Comparison of ENCODE assay signal across 8 cellular contexts in the genomic region with DNA sequence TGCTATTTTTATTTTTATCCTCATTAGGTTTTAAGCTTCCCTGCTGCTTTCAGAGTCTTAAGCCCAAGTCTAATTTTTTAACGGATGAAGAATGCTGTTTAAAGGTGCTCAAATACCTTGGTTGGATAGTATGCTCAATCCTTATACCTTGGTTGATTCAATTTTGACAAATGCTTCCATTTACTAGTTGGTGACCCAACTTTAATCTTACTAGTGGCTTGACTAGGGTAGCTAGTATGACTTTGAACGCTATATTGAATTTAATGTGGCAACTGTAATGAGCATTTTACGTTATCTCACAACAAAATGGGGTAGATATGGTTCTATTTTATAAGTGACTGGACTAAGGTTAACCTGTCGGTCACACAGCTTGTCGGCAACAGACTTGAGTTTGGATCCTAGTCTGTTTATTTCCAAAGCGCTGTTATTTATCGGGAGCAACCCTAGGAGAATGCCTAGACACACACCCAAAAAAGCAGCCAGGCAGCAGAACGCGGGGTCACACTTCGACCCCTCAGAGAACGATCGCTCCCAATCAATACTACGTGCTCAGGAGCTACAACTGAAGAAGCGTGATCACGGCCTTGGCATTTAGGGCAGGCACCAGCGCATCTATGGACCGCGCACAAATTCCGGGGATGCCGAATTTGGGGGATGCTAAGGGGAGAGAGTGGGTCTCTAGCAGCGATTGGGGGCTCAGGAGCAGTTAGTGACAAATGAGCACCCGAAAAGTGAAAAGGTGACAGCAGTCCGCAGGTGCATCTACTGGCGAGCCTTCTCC. TPM values are rescaled to one million over a fixed set of nuclear protein-coding genes. Genes with fewer than 3 reads are reported as not detected.
DNase-seq lines count a peak whose midpoint lies in the region; ATAC-seq and TF ChIP-seq lines count a peak whose summit lies in the region.

No MANE protein-coding gene starts in this region.

- peaks cover 9 to 12% of the 10 kb centered on the region in 2 donors for H3K9me3 Mint-ChIP-seq in stimulated activated naive CD8-positive, alpha-beta T cell treated with anti-CD3 and anti-CD28 coated beads, Interleukin-15, amount 100 ng/mL, for 72 hours

- H4K20me1 ChIP-seq in hepatocyte (ENCODE audit: insufficient read depth, poor library complexity, severe bottlenecking) = no peaks in the 10 kb centered on the region

- H3K4me3 ChIP-seq in AG09309 (ENCODE audit: control insufficient read depth, low read depth, low read length) (peak overlapping the region; percentile 44), hepatocyte (peak overlapping the region; percentile 76)

- H3K4me2 ChIP-seq in hepatocyte = peak overlapping the region; percentile 95

- H3K27ac Mint-ChIP-seq in stimulated activated naive CD8-positive, alpha-beta T cell treated with anti-CD3 and anti-CD28 coated beads, Interleukin-15, amount 100 ng/mL, for 72 hours = peak overlapping the region; percentile 12 to 89

- H3K27ac ChIP-seq in hepatocyte = no peak overlapping the region

- DNase-seq in AG09309 (ENCODE audit: low read depth) = no peak
- no peak for DNase-seq in hepatocyte (ENCODE audit: low spot score)
- DNase-seq in stimulated activated naive CD8-positive, alpha-beta T cell treated with anti-CD3 and anti-CD28 coated beads, Interleukin-15, amount 100 ng/mL, for 72 hours = no peak
- DNase-seq in AG08395 (ENCODE audit: low spot score) = no peak
- DNase-seq in NCI-H510A treated with DMSO at 0.1 percent for 48 hours (lab: John Stamatoyannopoulos, UW) = no peak
- DNase-seq in GM19240 (ENCODE audit: insufficient read length, low spot score) = no peak

- WGBS in hepatocyte (ENCODE audit: low lambda C conversion rate, missing lambda C conversion rate) = 33% methylated on average over 24 of the region's 24 CpGs

- no peaks in the 10 kb centered on the region for H3K27me3 Mint-ChIP-seq in stimulated activated naive CD8-positive, alpha-beta T cell treated with anti-CD3 and anti-CD28 coated beads, Interleukin-15, amount 100 ng/mL, for 72 hours

- H3K9me2 ChIP-seq in hepatocyte (replicated peaks; ENCODE audit: insufficient read depth) = no peaks in the 10 kb centered on the region

- H3K4me1 Mint-ChIP-seq in stimulated activated naive CD8-positive, alpha-beta T cell treated with anti-CD3 and anti-CD28 coated beads, Interleukin-15, amount 100 ng/mL, for 72 hours = peaks cover 39% of the 10 kb centered on the region

- ATAC-seq in GM21515 (IDR thresholded peaks at IDR 0.05; ENCODE audit: unreplicated experiment) = peak; percentile 4
- ATAC-seq in SK-N-SH treated with all-trans-retinoic acid at 6 μM for 48 hours = peak; percentile 8
- peak; percentile 9 for ATAC-seq in stimulated activated naive CD8-positive, alpha-beta T cell treated with anti-CD3 and anti-CD28 coated beads, Interleukin-15, amount 100 ng/mL, for 72 hours

- peak overlapping the region; percentile 99 for H2AFZ ChIP-seq in hepatocyte

- peak overlapping the region; percentile 85 to 87 for H3K4me3 Mint-ChIP-seq in stimulated activated naive CD8-positive, alpha-beta T cell treated with anti-CD3 and anti-CD28 coated beads, Interleukin-15, amount 100 ng/mL, for 72 hours

- no peaks in the 10 kb centered on the region for H3K27me3 ChIP-seq in hepatocyte

- no peaks in the 10 kb centered on the region for H3K36me3 ChIP-seq in hepatocyte (replicated peaks; ENCODE audit: insufficient read depth, low read depth)

- TF ChIP-seq CTCF in AG09309 (IDR thresholded peaks at IDR 0.05; ENCODE audit: control insufficient read depth, insufficient read depth, low read depth, low read length, missing control alignments) (no peak), hepatocyte (IDR thresholded peaks at IDR 0.05; ENCODE audit: poor library complexity) (no peak)

- no peaks in the 10 kb centered on the region for H3K9me3 ChIP-seq in hepatocyte (ENCODE audit: low read depth)

- peaks cover 2% of the 10 kb centered on the region for H3K79me2 ChIP-seq in hepatocyte

- H3K4me1 ChIP-seq in hepatocyte (ENCODE audit: insufficient read depth) = peaks cover 5% of the 10 kb centered on the region

TF ChIP-seq in SK-N-SH treated with all-trans-retinoic acid at 6 μM for 48 hours, 23 proteins besides CTCF, POLR2A, EP300 and RAD21:
- TF ChIP-seq, protein P1, sequence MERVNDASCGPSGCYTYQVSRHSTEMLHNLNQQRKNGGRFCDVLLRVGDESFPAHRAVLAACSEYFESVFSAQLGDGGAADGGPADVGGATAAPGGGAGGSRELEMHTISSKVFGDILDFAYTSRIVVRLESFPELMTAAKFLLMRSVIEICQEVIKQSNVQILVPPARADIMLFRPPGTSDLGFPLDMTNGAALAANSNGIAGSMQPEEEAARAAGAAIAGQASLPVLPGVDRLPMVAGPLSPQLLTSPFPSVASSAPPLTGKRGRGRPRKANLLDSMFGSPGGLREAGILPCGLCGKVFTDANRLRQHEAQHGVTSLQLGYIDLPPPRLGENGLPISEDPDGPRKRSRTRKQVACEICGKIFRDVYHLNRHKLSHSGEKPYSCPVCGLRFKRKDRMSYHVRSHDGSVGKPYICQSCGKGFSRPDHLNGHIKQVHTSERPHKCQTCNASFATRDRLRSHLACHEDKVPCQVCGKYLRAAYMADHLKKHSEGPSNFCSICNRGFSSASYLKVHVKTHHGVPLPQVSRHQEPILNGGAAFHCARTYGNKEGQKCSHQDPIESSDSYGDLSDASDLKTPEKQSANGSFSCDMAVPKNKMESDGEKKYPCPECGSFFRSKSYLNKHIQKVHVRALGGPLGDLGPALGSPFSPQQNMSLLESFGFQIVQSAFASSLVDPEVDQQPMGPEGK (CRISPR knock-in tag; IDR thresholded peaks at IDR 0.05; ENCODE audit: borderline replicate concordance) = no peak
- TF ChIP-seq, protein P2, sequence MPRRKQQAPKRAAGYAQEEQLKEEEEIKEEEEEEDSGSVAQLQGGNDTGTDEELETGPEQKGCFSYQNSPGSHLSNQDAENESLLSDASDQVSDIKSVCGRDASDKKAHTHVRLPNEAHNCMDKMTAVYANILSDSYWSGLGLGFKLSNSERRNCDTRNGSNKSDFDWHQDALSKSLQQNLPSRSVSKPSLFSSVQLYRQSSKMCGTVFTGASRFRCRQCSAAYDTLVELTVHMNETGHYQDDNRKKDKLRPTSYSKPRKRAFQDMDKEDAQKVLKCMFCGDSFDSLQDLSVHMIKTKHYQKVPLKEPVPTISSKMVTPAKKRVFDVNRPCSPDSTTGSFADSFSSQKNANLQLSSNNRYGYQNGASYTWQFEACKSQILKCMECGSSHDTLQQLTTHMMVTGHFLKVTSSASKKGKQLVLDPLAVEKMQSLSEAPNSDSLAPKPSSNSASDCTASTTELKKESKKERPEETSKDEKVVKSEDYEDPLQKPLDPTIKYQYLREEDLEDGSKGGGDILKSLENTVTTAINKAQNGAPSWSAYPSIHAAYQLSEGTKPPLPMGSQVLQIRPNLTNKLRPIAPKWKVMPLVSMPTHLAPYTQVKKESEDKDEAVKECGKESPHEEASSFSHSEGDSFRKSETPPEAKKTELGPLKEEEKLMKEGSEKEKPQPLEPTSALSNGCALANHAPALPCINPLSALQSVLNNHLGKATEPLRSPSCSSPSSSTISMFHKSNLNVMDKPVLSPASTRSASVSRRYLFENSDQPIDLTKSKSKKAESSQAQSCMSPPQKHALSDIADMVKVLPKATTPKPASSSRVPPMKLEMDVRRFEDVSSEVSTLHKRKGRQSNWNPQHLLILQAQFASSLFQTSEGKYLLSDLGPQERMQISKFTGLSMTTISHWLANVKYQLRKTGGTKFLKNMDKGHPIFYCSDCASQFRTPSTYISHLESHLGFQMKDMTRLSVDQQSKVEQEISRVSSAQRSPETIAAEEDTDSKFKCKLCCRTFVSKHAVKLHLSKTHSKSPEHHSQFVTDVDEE (CRISPR knock-in tag; IDR thresholded peaks at IDR 0.05) = no peak
- no peak for TF ChIP-seq ISL1 (CRISPR knock-in tag; IDR thresholded peaks at IDR 0.05)
- TF ChIP-seq ZNF70 (CRISPR knock-in tag; IDR thresholded peaks at IDR 0.05) = no peak
- TF ChIP-seq SNAI2 (CRISPR knock-in tag; IDR thresholded peaks at IDR 0.05) = no peak
- no peak for TF ChIP-seq ZNF8 (CRISPR knock-in tag; IDR thresholded peaks at IDR 0.05)
- TF ChIP-seq, protein P3, sequence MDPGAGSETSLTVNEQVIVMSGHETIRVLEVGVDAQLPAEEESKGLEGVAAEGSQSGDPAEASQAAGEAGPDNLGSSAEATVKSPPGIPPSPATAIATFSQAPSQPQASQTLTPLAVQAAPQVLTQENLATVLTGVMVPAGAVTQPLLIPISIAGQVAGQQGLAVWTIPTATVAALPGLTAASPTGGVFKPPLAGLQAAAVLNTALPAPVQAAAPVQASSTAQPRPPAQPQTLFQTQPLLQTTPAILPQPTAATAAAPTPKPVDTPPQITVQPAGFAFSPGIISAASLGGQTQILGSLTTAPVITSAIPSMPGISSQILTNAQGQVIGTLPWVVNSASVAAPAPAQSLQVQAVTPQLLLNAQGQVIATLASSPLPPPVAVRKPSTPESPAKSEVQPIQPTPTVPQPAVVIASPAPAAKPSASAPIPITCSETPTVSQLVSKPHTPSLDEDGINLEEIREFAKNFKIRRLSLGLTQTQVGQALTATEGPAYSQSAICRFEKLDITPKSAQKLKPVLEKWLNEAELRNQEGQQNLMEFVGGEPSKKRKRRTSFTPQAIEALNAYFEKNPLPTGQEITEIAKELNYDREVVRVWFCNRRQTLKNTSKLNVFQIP (CRISPR knock-in tag; IDR thresholded peaks at IDR 0.05; ENCODE audit: borderline replicate concordance, low read depth) = no peak
- TF ChIP-seq CSDC2 (CRISPR knock-in tag; IDR thresholded peaks at IDR 0.05) = no peak
- TF ChIP-seq TCF4 (CRISPR knock-in tag; IDR thresholded peaks at IDR 0.05; ENCODE audit: borderline replicate concordance) = no peak
- no peak for TF ChIP-seq ZFP3 (CRISPR knock-in tag; IDR thresholded peaks at IDR 0.05)
- no peak for TF ChIP-seq RARB (CRISPR knock-in tag; IDR thresholded peaks at IDR 0.05)
- no peak for TF ChIP-seq PPARA (CRISPR knock-in tag; IDR thresholded peaks at IDR 0.05; ENCODE audit: borderline replicate concordance)
- no peak for TF ChIP-seq ZNF565 (CRISPR knock-in tag; conservative IDR thresholded peaks at IDR 0.05; ENCODE audit: low read depth)
- TF ChIP-seq, protein P4, sequence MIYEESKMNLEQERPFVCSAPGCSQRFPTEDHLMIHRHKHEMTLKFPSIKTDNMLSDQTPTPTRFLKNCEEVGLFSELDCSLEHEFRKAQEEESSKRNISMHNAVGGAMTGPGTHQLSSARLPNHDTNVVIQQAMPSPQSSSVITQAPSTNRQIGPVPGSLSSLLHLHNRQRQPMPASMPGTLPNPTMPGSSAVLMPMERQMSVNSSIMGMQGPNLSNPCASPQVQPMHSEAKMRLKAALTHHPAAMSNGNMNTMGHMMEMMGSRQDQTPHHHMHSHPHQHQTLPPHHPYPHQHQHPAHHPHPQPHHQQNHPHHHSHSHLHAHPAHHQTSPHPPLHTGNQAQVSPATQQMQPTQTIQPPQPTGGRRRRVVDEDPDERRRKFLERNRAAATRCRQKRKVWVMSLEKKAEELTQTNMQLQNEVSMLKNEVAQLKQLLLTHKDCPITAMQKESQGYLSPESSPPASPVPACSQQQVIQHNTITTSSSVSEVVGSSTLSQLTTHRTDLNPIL (CRISPR knock-in tag; IDR thresholded peaks at IDR 0.05; ENCODE audit: low read depth) = no peak
- TF ChIP-seq OSR1 (CRISPR knock-in tag; IDR thresholded peaks at IDR 0.05) = no peak
TF ChIP-seq in SK-N-SH treated with all-trans-retinoic acid at 6 μM for 48 hours: peak in this region for 0.

RNA-seq across cellular contexts. Expression of a gene that starts 0.6 kb away (rescaled TPM):
- 15.3 and 16.8 TPM in 2 replicates for total RNA-seq in hepatocyte
- polyA plus RNA-seq in hepatocyte = 10.7 and 12.3 TPM in 2 replicates

RNA-seq across cellular contexts. Expression of a gene that starts 4.8 kb away (rescaled TPM):
- 5.0 and 5.8 TPM in 2 replicates for total RNA-seq in hepatocyte
- polyA plus RNA-seq in hepatocyte = 2.8 TPM in 2 replicates
